Comparison of ENCODE assay signal across 1 cellular context in the genomic region with DNA sequence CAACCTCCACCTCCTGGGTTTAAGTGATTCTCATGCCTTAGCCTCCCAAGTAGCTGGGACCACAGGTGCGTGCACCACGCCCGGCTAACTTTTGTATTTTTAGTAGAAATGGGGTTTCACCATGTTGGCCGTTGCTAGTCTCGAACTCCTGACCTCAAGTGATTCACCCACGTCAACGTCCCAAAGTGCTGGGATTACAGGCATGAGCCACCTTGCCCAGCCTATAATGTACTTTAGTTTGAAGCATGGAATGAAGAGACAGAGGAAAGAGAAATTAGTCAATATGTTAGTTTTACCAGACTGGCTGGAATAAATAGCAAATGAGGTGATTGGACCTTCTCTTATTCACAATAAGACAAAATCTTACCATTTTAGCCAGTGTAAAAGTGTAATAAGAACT.
TF ChIP-seq lines count a peak whose summit lies in the region.

No MANE protein-coding gene starts in this region.

TF ChIP-seq in endothelial cell of umbilical vein, 7 proteins besides CTCF, POLR2A, EP300 and RAD21:
- TF ChIP-seq EZH2 (IDR thresholded peaks at IDR 0.05; ENCODE audit: borderline replicate concordance, low read depth, low read length, severe bottlenecking) (no peak), POLR2AphosphoS5 (IDR thresholded peaks at IDR 0.05; ENCODE audit: insufficient read depth, low read depth, low read length) (no peak), JUN (IDR thresholded peaks at IDR 0.05; ENCODE audit: borderline replicate concordance, insufficient read depth, insufficient read length, low read depth) (no peak), MYC (IDR thresholded peaks at IDR 0.05; ENCODE audit: low read depth, low read length) (no peak), GATA2 (IDR thresholded peaks at IDR 0.05; ENCODE audit: insufficient read depth, insufficient read length, low read depth, low read length) (no peak), FOS (IDR thresholded peaks at IDR 0.05; ENCODE audit: borderline replicate concordance, insufficient read depth, low read length) (no peak)
- TF ChIP-seq, protein P1, sequence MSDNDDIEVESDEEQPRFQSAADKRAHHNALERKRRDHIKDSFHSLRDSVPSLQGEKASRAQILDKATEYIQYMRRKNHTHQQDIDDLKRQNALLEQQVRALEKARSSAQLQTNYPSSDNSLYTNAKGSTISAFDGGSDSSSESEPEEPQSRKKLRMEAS (IDR thresholded peaks at IDR 0.05; ENCODE audit: insufficient read depth, insufficient read length): no peak
